In the genomic region with DNA sequence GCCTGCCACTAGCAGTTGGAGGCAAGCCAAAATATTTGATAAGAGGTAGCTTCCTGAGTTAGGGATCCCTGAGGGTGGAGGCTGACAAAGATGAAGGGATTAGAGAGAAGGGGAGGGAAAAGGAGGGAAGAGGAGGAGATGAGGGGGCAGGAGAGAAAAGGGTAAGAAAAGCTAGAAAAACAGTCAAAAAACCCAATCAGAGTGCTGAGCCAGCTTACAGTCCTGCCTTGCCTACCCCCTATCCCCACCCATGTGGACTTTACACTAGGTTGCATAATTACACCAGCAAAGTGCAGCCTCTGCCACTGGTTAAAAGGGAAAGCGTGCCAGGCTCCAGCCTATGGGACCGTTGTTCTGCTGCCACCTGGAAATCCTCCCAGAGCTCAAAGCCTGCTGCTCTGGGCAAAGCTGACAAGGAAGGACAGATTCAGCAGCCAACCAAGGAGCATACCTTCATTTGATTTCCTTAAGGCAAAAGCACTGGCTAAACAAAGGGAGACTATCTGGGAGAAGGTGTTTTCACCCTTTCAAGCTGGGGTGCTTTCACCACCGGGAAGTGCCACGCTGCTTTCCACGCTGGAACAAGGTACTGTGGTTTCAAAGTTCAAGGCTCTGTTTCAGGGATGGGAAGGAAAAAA, we compare ENCODE assay signal across 9 cellular contexts. TPM values are rescaled to one million over a fixed set of nuclear protein-coding genes. Genes with fewer than 3 reads are reported as not detected.
A peak's percentile ranks its signal among the peaks of the same experiment; 100 is the strongest.
DNase-seq lines count a peak whose midpoint lies in the region; ATAC-seq and TF ChIP-seq lines count a peak whose summit lies in the region.
"Had no signal": no experiment of that assay in that cellular context is flagged by ENCODE, and none has a peak within 500 bp of the region (broad histone marks: within the 10 kb centered on the region; RNA-seq: fewer than 3 reads in every experiment).

No MANE protein-coding gene starts in this region.

- no peaks in the 10 kb centered on the region for H3K27me3 ChIP-seq in ascending aorta

- intact Hi-C loops in ascending aorta (cut with DNase I), result no loop called here

- ATAC-seq in HG03159 (IDR thresholded peaks at IDR 0.05; ENCODE audit: unreplicated experiment) (no peak), HG02973 (IDR thresholded peaks at IDR 0.05; ENCODE audit: unreplicated experiment) (no peak), GM18519 (IDR thresholded peaks at IDR 0.05; ENCODE audit: low FRiP score, unreplicated experiment) (no peak)
- ATAC-seq: GM12878 had no signal

- peak overlapping the region; percentile 35 to 40 for H3K27ac ChIP-seq in ascending aorta

- H3K4me3 ChIP-seq in ascending aorta, result peak overlapping the region; percentile 0 to 36
- H3K4me3 ChIP-seq: GM12878 had no signal

- H3K4me1 ChIP-seq in ascending aorta, result peaks cover 0 to 30% of the 10 kb centered on the region in 2 donors

- TF ChIP-seq CTCF in ascending aorta (IDR thresholded peaks at IDR 0.05), result no peak

- DNase-seq in COR-L47 (lab: John Stamatoyannopoulos, UW) (peak; percentile 82), NCI-H2081 (lab: John Stamatoyannopoulos, UW) (peak; percentile 80 to 87), ascending aorta (ENCODE audit: low spot score in 2 of 2) (peak in 1 of 2 donors; percentile 66), iris pigment epithelial cell (ENCODE audit: low read depth) (peak; percentile 55), superior temporal gyrus (ENCODE audit: extremely low spot score) (peak; percentile 81)

- no peaks in the 10 kb centered on the region for H3K36me3 ChIP-seq in ascending aorta

- no peaks in the 10 kb centered on the region for H3K9me3 ChIP-seq in ascending aorta

RNA-seq across cellular contexts. Expression of a gene that starts 3.9 kb away (rescaled TPM):
- total RNA-seq in ascending aorta, result 20.1 TPM

RNA-seq across cellular contexts. Expression of a gene that starts 28.5 kb away (rescaled TPM):
- total RNA-seq in ascending aorta, result 9.5 TPM
